ENCODE assay signal across 1 cellular context in the genomic region with DNA sequence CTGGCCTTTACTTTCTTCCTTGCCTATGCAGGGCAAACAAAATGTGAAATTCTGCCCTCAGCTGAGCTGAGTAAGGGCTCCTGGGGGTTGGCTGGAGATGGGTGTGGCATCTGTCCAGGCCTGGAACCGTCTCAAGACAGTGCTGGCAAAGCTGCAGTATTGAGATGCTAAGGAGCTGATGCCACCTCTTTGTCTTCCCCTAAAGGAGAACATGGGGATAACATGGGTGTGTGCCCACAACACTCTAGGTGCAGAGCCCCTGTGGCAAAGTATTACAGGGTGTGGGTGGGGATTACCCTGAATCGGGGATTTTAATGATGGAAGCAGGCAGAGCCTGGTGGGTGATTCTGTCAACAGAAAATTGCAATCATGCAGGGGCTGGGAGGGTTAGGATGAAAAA.
TF ChIP-seq lines count a peak whose summit lies in the region.

No MANE protein-coding gene starts in this region.

TF ChIP-seq in GM23338, 12 proteins besides CTCF, POLR2A, EP300 and RAD21:
- TF ChIP-seq, protein P1, sequence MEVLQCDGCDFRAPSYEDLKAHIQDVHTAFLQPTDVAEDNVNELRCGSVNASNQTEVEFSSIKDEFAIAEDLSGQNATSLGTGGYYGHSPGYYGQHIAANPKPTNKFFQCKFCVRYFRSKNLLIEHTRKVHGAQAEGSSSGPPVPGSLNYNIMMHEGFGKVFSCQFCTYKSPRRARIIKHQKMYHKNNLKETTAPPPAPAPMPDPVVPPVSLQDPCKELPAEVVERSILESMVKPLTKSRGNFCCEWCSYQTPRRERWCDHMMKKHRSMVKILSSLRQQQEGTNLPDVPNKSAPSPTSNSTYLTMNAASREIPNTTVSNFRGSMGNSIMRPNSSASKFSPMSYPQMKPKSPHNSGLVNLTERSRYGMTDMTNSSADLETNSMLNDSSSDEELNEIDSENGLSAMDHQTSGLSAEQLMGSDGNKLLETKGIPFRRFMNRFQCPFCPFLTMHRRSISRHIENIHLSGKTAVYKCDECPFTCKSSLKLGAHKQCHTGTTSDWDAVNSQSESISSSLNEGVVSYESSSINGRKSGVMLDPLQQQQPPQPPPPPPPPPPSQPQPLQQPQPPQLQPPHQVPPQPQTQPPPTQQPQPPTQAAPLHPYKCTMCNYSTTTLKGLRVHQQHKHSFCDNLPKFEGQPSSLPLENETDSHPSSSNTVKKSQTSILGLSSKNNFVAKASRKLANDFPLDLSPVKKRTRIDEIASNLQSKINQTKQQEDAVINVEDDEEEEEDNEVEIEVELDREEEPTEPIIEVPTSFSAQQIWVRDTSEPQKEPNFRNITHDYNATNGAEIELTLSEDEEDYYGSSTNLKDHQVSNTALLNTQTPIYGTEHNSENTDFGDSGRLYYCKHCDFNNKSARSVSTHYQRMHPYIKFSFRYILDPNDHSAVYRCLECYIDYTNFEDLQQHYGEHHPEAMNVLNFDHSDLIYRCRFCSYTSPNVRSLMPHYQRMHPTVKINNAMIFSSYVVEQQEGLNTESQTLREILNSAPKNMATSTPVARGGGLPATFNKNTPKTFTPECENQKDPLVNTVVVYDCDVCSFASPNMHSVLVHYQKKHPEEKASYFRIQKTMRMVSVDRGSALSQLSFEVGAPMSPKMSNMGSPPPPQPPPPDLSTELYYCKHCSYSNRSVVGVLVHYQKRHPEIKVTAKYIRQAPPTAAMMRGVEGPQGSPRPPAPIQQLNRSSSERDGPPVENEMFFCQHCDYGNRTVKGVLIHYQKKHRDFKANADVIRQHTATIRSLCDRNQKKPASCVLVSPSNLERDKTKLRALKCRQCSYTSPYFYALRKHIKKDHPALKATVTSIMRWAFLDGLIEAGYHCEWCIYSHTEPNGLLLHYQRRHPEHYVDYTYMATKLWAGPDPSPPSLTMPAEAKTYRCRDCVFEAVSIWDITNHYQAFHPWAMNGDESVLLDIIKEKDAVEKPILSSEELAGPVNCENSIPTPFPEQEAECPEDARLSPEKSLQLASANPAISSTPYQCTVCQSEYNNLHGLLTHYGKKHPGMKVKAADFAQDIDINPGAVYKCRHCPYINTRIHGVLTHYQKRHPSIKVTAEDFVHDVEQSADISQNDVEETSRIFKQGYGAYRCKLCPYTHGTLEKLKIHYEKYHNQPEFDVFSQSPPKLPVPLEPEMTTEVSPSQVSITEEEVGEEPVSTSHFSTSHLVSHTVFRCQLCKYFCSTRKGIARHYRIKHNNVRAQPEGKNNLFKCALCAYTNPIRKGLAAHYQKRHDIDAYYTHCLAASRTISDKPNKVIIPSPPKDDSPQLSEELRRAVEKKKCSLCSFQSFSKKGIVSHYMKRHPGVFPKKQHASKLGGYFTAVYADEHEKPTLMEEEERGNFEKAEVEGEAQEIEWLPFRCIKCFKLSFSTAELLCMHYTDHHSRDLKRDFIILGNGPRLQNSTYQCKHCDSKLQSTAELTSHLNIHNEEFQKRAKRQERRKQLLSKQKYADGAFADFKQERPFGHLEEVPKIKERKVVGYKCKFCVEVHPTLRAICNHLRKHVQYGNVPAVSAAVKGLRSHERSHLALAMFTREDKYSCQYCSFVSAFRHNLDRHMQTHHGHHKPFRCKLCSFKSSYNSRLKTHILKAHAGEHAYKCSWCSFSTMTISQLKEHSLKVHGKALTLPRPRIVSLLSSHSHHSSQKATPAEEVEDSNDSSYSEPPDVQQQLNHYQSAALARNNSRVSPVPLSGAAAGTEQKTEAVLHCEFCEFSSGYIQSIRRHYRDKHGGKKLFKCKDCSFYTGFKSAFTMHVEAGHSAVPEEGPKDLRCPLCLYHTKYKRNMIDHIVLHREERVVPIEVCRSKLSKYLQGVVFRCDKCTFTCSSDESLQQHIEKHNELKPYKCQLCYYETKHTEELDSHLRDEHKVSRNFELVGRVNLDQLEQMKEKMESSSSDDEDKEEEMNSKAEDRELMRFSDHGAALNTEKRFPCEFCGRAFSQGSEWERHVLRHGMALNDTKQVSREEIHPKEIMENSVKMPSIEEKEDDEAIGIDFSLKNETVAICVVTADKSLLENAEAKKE (CRISPR knock-in tag; IDR thresholded peaks at IDR 0.05): no peak
- TF ChIP-seq NANOG (IDR thresholded peaks at IDR 0.05; ENCODE audit: borderline replicate concordance): no peak
- TF ChIP-seq CREB1 (CRISPR knock-in tag; IDR thresholded peaks at IDR 0.05; ENCODE audit: low read depth): no peak
- TF ChIP-seq JUNB (IDR thresholded peaks at IDR 0.05; ENCODE audit: unreplicated experiment): no peak
- no peak for TF ChIP-seq ZNF331 (CRISPR knock-in tag; IDR thresholded peaks at IDR 0.05; ENCODE audit: low read depth)
- TF ChIP-seq EZH2 (IDR thresholded peaks at IDR 0.05; ENCODE audit: low read depth, unreplicated experiment): no peak
- TF ChIP-seq EZH2phosphoT487 (IDR thresholded peaks at IDR 0.05; ENCODE audit: unreplicated experiment): no peak
- TF ChIP-seq, protein P2, sequence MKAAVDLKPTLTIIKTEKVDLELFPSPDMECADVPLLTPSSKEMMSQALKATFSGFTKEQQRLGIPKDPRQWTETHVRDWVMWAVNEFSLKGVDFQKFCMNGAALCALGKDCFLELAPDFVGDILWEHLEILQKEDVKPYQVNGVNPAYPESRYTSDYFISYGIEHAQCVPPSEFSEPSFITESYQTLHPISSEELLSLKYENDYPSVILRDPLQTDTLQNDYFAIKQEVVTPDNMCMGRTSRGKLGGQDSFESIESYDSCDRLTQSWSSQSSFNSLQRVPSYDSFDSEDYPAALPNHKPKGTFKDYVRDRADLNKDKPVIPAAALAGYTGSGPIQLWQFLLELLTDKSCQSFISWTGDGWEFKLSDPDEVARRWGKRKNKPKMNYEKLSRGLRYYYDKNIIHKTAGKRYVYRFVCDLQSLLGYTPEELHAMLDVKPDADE (IDR thresholded peaks at IDR 0.05): no peak
TF ChIP-seq in GM23338: peak in this region for 0.
